ENCODE assay signal across 14 cellular contexts in the genomic region with DNA sequence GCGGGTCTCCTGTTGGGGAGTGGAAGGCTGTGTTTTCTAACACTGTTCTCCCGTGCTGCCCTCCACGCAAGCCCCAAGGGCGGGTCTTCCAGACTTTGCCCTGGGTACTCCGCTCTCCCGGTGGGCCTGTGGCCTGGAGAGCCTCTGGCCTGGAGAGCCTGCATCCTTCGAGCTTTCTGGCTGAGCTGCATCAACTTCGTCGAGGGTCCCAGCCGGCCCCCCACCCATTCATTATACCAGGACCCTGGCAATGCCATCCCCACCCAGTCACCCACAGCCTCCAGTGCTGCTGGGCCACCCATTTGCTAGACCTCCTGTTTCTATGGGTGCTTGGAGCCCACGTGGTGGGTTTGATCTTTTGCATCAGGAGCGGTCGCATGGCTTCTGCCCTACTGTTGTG.
DNase-seq lines count a peak whose midpoint lies in the region; ATAC-seq lines count a peak whose summit lies in the region.
"Had no signal": no experiment of that assay in that cellular context is flagged by ENCODE, and none has a peak within 500 bp of the region (broad histone marks: within the 10 kb centered on the region; RNA-seq: fewer than 3 reads in every experiment).

No MANE protein-coding gene starts in this region.

- intact Hi-C loops in posterior vena cava (cut with DNase I): no loop called here

- peak; percentile 58 for DNase-seq in activated effector memory CD4-positive, alpha-beta T cell treated with anti-CD3 and anti-CD28 coated beads, Interleukin-2, amount 50 U/mL, for 16 hours
- no peak for DNase-seq in activated effector memory CD4-positive, alpha-beta T cell treated with Interleukin-2 at 50 U/mL for 16 hours
- DNase-seq in islet precursor cell: peak; percentile 29
- DNase-seq in posterior vena cava (ENCODE audit: low spot score): peak; percentile 62
- no peak for DNase-seq in activated T-cell treated with anti-CD3 and anti-CD28 coated beads for 4 hours
- DNase-seq in DMS79 (lab: John Stamatoyannopoulos, UW): no peak
- DNase-seq: ACHN; C1 segment of cervical spinal cord; CD4-positive, alpha-beta T cell; DMS79 treated with DMSO at 0.1 percent for 48 hours; EL; H7 had no signal

- no peak for ATAC-seq in HG03045 (IDR thresholded peaks at IDR 0.05; ENCODE audit: unreplicated experiment)
- ATAC-seq: GM23338 had no signal

Comparison
In these comparisons a context has a peak if more than half of its experiments do, and no peak if none do; other contexts are left out.
1. DNase-seq: peak in activated effector memory CD4-positive, alpha-beta T cell treated with anti-CD3 and anti-CD28 coated beads, Interleukin-2, amount 50 U/mL, for 16 hours (single experiment), islet precursor cell (single experiment) and posterior vena cava (single experiment); none in activated effector memory CD4-positive, alpha-beta T cell treated with Interleukin-2 at 50 U/mL for 16 hours (single experiment), activated T-cell treated with anti-CD3 and anti-CD28 coated beads for 4 hours (single experiment) and DMS79 (single experiment).